8 cellular contexts compared by ENCODE assay signal in the genomic region with DNA sequence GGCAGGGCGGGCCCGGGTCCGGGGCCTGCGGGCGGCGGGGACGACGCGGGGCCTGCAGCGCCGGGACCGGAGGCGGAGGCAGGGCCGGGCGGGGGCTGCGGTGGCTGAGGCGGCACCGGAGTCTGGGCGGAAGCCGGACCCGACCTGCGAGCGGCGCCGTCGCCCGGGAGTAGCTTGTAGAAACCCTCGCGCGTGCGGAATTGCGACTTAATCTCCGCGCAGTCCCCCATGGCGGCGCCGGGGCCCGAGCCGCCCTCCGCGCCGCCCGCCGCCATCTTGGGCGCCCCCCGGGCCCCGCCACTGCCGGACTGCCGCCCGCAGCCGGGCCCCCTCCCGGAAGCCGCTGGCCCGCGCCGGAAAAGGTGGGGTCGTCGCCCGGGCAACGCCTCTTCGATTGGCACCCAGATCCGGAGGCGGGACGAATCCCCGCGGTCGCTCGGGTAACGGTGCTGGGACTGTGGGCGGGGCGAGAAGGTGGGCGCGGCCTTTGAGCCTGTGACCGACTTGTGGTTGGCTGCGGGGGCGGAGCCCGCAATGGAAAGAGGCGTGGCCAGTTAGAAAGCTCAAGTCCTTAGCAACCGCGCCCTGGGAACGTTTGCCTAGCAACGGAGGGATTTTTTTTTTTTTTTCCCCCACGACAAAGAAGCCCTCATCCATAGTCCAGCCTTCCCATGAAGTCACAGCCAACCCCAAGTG. TPM values are rescaled to one million over a fixed set of nuclear protein-coding genes. Genes with fewer than 3 reads are reported as not detected.
A peak's percentile ranks its signal among the peaks of the same experiment; 100 is the strongest.
DNase-seq lines count a peak whose midpoint lies in the region; TF ChIP-seq lines count a peak whose summit lies in the region.

A gene with protein sequence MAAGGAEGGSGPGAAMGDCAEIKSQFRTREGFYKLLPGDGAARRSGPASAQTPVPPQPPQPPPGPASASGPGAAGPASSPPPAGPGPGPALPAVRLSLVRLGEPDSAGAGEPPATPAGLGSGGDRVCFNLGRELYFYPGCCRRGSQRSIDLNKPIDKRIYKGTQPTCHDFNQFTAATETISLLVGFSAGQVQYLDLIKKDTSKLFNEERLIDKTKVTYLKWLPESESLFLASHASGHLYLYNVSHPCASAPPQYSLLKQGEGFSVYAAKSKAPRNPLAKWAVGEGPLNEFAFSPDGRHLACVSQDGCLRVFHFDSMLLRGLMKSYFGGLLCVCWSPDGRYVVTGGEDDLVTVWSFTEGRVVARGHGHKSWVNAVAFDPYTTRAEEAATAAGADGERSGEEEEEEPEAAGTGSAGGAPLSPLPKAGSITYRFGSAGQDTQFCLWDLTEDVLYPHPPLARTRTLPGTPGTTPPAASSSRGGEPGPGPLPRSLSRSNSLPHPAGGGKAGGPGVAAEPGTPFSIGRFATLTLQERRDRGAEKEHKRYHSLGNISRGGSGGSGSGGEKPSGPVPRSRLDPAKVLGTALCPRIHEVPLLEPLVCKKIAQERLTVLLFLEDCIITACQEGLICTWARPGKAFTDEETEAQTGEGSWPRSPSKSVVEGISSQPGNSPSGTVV (minus strand): TSS at position 364 of the 696 bp plus-strand sequence. CDS start 89 bp downstream, at position 275.

- H3K27ac ChIP-seq in temporal lobe (ENCODE audit: low read depth, low read length) = peak within 1 kb of the TSS; percentile 44

- CTCF ChIA-PET in HEK293T (lab: Yijun Ruan, JAX) = interaction anchor here (0.6 to 1.0 kb wide), 2 partner anchors 14 to 24 kb away, joined by 3 to 4 read pairs; no protein-coding TSS in a partner anchor

- POLR2A ChIA-PET in HEK293T (lab: Yijun Ruan, JAX) = interaction anchor here (0.6 to 1.0 kb wide), 4 partner anchors 16 to 124 kb away, joined by 3 to 4 read pairs (median 4); a partner anchor contains a TSS

- DNase-seq in GF-D8 (lab: John Stamatoyannopoulos, UW) = peak; percentile 80
- DNase-seq in HEK293T (ENCODE audit: extremely low spot score) = peak; percentile 99
- peak; percentile 98 for DNase-seq in NAMALWA (ENCODE audit: low spot score)
- peak; percentile 98 for DNase-seq in SK-N-DZ (ENCODE audit: low spot score)
- DNase-seq in activated naive CD4-positive, alpha-beta T cell treated with anti-CD3 and anti-CD28 coated beads, Interleukin-2, amount 50 U/mL, for 16 hours = peak; percentile 100
- DNase-seq in globus pallidus (ENCODE audit: low spot score) = peak; percentile 98
- peak; percentile 99 for DNase-seq in occipital lobe (lab: John Stamatoyannopoulos, UW)

TF ChIP-seq in HEK293T, 16 proteins besides CTCF, POLR2A, EP300 and RAD21:
- TF ChIP-seq LEF1 (IDR thresholded peaks at IDR 0.05; ENCODE audit: borderline replicate concordance) (no peak; the same call in 1 of the 2 replicates), ZNF384 (IDR thresholded peaks at IDR 0.05) (peak; percentile 95), SUZ12 (IDR thresholded peaks at IDR 0.05) (no peak), FOXM1 (IDR thresholded peaks at IDR 0.05; ENCODE audit: borderline replicate concordance) (peak; percentile 78), HDGF (IDR thresholded peaks at IDR 0.05; ENCODE audit: borderline replicate concordance) (no peak), FOXK2 (IDR thresholded peaks at IDR 0.05) (no peak), SP1 (IDR thresholded peaks at IDR 0.05) (no peak), BHLHE40 (IDR thresholded peaks at IDR 0.05; ENCODE audit: borderline replicate concordance) (no peak), FOXA1 (IDR thresholded peaks at IDR 0.05) (no peak)
- TF ChIP-seq, protein P1, sequence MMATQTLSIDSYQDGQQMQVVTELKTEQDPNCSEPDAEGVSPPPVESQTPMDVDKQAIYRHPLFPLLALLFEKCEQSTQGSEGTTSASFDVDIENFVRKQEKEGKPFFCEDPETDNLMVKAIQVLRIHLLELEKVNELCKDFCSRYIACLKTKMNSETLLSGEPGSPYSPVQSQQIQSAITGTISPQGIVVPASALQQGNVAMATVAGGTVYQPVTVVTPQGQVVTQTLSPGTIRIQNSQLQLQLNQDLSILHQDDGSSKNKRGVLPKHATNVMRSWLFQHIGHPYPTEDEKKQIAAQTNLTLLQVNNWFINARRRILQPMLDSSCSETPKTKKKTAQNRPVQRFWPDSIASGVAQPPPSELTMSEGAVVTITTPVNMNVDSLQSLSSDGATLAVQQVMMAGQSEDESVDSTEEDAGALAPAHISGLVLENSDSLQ (IDR thresholded peaks at IDR 0.05) = peak; percentile 98

RNA-seq across cellular contexts. Expression of the gene that starts here (rescaled TPM):
- 23.8 and 30.7 TPM in 2 replicates for polyA plus RNA-seq in SK-N-DZ (2014; cell fraction: cytosol; rRNA removed)
- polyA plus RNA-seq in SK-N-DZ (2014; cell fraction: nucleus; rRNA removed) = 24.3 and 51.2 TPM in 2 replicates
- total RNA-seq in occipital lobe (41.0 TPM), temporal lobe (33.7 TPM)

Comparison
In these comparisons a context has a peak if more than half of its experiments do, and no peak if none do; other contexts are left out.
1. Peak in every context shown above with its lines: DNase-seq and H3K27ac ChIP-seq.